Comparison of ENCODE assay signal across 1 cellular context in the genomic region with DNA sequence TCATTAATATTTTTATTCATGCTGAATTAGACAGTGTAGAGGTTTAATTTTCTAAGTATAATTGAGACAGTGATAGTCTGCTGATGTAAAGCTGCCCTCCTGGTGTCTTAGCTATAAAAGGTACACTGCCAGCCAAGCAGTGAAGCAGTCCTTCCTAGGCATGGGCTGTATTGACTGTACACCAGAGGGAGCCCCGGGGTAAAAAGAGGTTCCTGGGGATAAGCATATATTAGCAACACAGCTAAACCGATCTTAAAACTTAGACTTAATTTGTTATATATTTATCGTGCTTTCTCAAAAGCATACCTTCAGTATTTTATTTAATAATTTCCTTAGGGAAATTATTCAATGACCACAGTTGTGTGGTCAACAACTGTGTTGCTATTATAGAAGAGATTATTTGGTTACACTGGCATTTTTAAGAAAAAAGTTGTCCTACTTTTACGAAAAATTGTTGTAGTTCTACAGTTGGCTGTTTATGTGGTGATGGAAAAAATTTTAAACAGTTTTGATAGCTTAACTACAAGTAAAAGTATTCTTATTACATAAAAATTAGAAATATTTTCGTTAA.
TF ChIP-seq lines count a peak whose summit lies in the region.

No MANE protein-coding gene starts in this region.

TF ChIP-seq in Ishikawa, 13 proteins besides CTCF, POLR2A, EP300 and RAD21 (continued from another document):
- no peak for TF ChIP-seq TCF12 (IDR thresholded peaks at IDR 0.05; ENCODE audit: low read depth)
- no peak for TF ChIP-seq FOXM1 (IDR thresholded peaks at IDR 0.05; ENCODE audit: borderline replicate concordance, low read depth)
- TF ChIP-seq, protein P1, sequence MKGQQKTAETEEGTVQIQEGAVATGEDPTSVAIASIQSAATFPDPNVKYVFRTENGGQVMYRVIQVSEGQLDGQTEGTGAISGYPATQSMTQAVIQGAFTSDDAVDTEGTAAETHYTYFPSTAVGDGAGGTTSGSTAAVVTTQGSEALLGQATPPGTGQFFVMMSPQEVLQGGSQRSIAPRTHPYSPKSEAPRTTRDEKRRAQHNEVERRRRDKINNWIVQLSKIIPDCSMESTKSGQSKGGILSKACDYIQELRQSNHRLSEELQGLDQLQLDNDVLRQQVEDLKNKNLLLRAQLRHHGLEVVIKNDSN (IDR thresholded peaks at IDR 0.05) = no peak
- TF ChIP-seq, protein P2, sequence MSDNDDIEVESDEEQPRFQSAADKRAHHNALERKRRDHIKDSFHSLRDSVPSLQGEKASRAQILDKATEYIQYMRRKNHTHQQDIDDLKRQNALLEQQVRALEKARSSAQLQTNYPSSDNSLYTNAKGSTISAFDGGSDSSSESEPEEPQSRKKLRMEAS (IDR thresholded peaks at IDR 0.05) = no peak
TF ChIP-seq in Ishikawa: peak in this region for 0.
